Comparison of ENCODE assay signal across 12 cellular contexts in the genomic region with DNA sequence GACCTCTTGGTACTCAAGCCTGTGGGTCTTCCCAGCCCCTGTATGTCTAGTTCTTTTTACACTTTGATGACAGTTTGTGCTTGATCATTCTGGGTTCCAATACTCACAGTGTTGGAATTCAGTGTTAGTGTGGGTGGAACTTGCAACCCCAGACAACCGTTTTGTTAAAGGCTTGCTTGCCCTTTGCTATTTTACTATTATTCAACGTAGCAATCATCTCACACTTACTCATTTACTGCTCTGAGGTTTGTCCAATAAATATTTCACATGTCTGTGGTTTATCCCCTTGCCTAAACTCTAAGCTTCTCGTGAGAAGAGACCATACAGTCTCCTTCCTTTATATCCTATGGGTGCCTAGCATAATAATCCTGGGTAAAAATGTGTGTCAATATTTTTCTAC. TPM values are rescaled to one million over a fixed set of nuclear protein-coding genes. Genes with fewer than 3 reads are reported as not detected.
DNase-seq lines count a peak whose midpoint lies in the region; ATAC-seq, FAIRE-seq and TF ChIP-seq lines count a peak whose summit lies in the region.
"Had no signal": no experiment of that assay in that cellular context is flagged by ENCODE, and none has a peak within 500 bp of the region (broad histone marks: within the 10 kb centered on the region; RNA-seq: fewer than 3 reads in every experiment).

No MANE protein-coding gene starts in this region.

- POLR2A ChIA-PET in AG04449 (lab: Yijun Ruan, JAX) = interaction anchor here (0.6 kb wide), 1 partner anchor 16 kb away, joined by 3 read pairs; no protein-coding TSS in a partner anchor
- POLR2A ChIA-PET in activated CD4-positive, alpha-beta T cell treated with anti-CD3 and anti-CD28 coated beads for 36 hours (lab: Charles Lee) = no interaction called here

- intact Hi-C loops in activated CD4-positive, alpha-beta T cell treated with anti-CD3 and anti-CD28 coated beads for 36 hours (cut with DNase I, micrococcal nuclease) = no loop called here
- intact Hi-C loops in Right ventricle myocardium inferior (cut with DNase I) = no loop called here

- no peaks in the 10 kb centered on the region for H3K36me3 ChIP-seq in astrocyte (ENCODE audit: insufficient read depth, low read length)

- no peak for ATAC-seq in activated CD4-positive, alpha-beta T cell treated with anti-CD3 and anti-CD28 coated beads for 36 hours
- no peak for ATAC-seq in Right ventricle myocardium inferior

- H3K4me1 Mint-ChIP-seq in astrocyte (ENCODE audit: low read depth, unreplicated experiment) = peaks cover 66% of the 10 kb centered on the region
- H3K4me1 Mint-ChIP-seq in activated CD4-positive, alpha-beta T cell treated with anti-CD3 and anti-CD28 coated beads for 36 hours = no peaks in the 10 kb centered on the region

- H3K27ac ChIP-seq in astrocyte (ENCODE audit: low read depth, low read length) = peak overlapping the region; percentile 76

- no peaks in the 10 kb centered on the region for H3K79me2 ChIP-seq in astrocyte (ENCODE audit: insufficient read depth, low read length)

- H4K20me1 ChIP-seq in astrocyte (ENCODE audit: insufficient read depth, low read length) = no peaks in the 10 kb centered on the region

- no peaks in the 10 kb centered on the region for H3K9me3 Mint-ChIP-seq in astrocyte (ENCODE audit: unreplicated experiment)
- no peaks in the 10 kb centered on the region for H3K9me3 Mint-ChIP-seq in activated CD4-positive, alpha-beta T cell treated with anti-CD3 and anti-CD28 coated beads for 36 hours (ENCODE audit: low read depth)

- H2AFZ ChIP-seq in astrocyte (ENCODE audit: low read depth, low read length) = no peak overlapping the region

- no peaks in the 10 kb centered on the region for H3K9me3 ChIP-seq in astrocyte (ENCODE audit: insufficient read depth, low read depth, low read length)

- H3K4me2 ChIP-seq in astrocyte (ENCODE audit: low read length) = peak overlapping the region; percentile 56

- TF ChIP-seq CTCF in AG04449 (IDR thresholded peaks at IDR 0.05; ENCODE audit: insufficient read depth, low read length, missing control alignments) = no peak
- TF ChIP-seq CTCF in astrocyte (IDR thresholded peaks at IDR 0.05; ENCODE audit: insufficient read depth, low read depth, low read length) = no peak

- H3K27ac Mint-ChIP-seq in astrocyte (ENCODE audit: unreplicated experiment) = peak overlapping the region; percentile 96
- no peak overlapping the region for H3K27ac Mint-ChIP-seq in activated CD4-positive, alpha-beta T cell treated with anti-CD3 and anti-CD28 coated beads for 36 hours

- CTCF ChIA-PET in AG04449 (lab: Yijun Ruan, JAX) = interaction anchor here (2.0 kb wide), 1 partner anchor 40 kb away, joined by 5 read pairs; no protein-coding TSS in a partner anchor
- CTCF ChIA-PET in activated CD4-positive, alpha-beta T cell treated with anti-CD3 and anti-CD28 coated beads for 36 hours (lab: Charles Lee) = no interaction called here

- no peaks in the 10 kb centered on the region for H3K27me3 Mint-ChIP-seq in astrocyte (ENCODE audit: low read depth, unreplicated experiment)
- H3K27me3 Mint-ChIP-seq in activated CD4-positive, alpha-beta T cell treated with anti-CD3 and anti-CD28 coated beads for 36 hours = no peaks in the 10 kb centered on the region

- DNase-seq in AG04449 (ENCODE audit: low read depth, low spot score) (peak; percentile 89), HK-2 (ENCODE audit: unreplicated experiment) (peak; percentile 43), astrocyte (ENCODE audit: low read depth) (peak; percentile 98), hepatic stellate cell (ENCODE audit: low spot score) (peak; percentile 53), Right ventricle myocardium inferior (ENCODE audit: missing footprints) (no peak), NCI-H69 (lab: John Stamatoyannopoulos, UW) (no peak), DMS79 (lab: John Stamatoyannopoulos, UW) (no peak)
- DNase-seq in activated CD4-positive, alpha-beta T cell treated with anti-CD3 and anti-CD28 coated beads for 36 hours = no peak
- DNase-seq: activated CD4-positive, alpha-beta T cell treated with anti-CD3 and anti-CD28 coated beads, Interleukin-2, amount 50 U/mL, for 48 hours; activated gamma-delta T cell treated with Interleukin-2 at 50 U/mL for 16 hours; NCI-H1930; T-helper 2 cell had no signal

- peak overlapping the region; percentile 31 for H3K4me3 Mint-ChIP-seq in astrocyte (ENCODE audit: unreplicated experiment)
- H3K4me3 Mint-ChIP-seq in activated CD4-positive, alpha-beta T cell treated with anti-CD3 and anti-CD28 coated beads for 36 hours = no peak overlapping the region

- peak overlapping the region; percentile 42 for H3K9ac ChIP-seq in astrocyte (ENCODE audit: low read length)

- H3K36me3 Mint-ChIP-seq in astrocyte (ENCODE audit: low read depth, unreplicated experiment) = peaks cover 11% of the 10 kb centered on the region
- peaks cover 3% of the 10 kb centered on the region for H3K36me3 Mint-ChIP-seq in activated CD4-positive, alpha-beta T cell treated with anti-CD3 and anti-CD28 coated beads for 36 hours (ENCODE audit: low read depth)

- H3K27me3 ChIP-seq in astrocyte (ENCODE audit: insufficient read depth, low read length) = peaks cover 18% of the 10 kb centered on the region

- peaks cover 17% of the 10 kb centered on the region for H3K4me1 ChIP-seq in astrocyte (ENCODE audit: insufficient read depth, low read length)

- FAIRE-seq in astrocyte (lab: Jason Lieb, UNC) = no peak

- no peak overlapping the region for H3K4me3 ChIP-seq in AG04449 (ENCODE audit: low read depth, low read length)
- no peak overlapping the region for H3K4me3 ChIP-seq in astrocyte (ENCODE audit: insufficient read depth, low read depth, low read length)

RNA-seq across cellular contexts. Expression of gene CCNG2, which starts 15.3 kb away (rescaled TPM):
- total RNA-seq in astrocyte (53.3 and 54.7 TPM in 2 replicates), Right ventricle myocardium inferior (8.5 TPM)
- total RNA-seq in activated CD4-positive, alpha-beta T cell treated with anti-CD3 and anti-CD28 coated beads for 36 hours = 10 to 100 TPM; 25.7 to 28.6 TPM

Comparison
In these comparisons a context has a peak if more than half of its experiments do, and no peak if none do; other contexts are left out.
1. DNase-seq: peak in AG04449 (single experiment), HK-2 (single experiment), astrocyte (single experiment) and hepatic stellate cell (single experiment); none in activated CD4-positive, alpha-beta T cell treated with anti-CD3 and anti-CD28 coated beads for 36 hours (single experiment), Right ventricle myocardium inferior (single experiment), NCI-H69 (single experiment) and DMS79 (single experiment).